Comparison of ENCODE assay signal across 21 cellular contexts in genomic region chr6:49479308-49480004, GRCh38. TPM values are rescaled to one million over a fixed set of nuclear protein-coding genes. Genes with fewer than 3 reads are reported as not detected.
A peak's percentile ranks its signal among the peaks of the same experiment; 100 is the strongest.
DNase-seq lines count a peak whose midpoint lies in the region; ATAC-seq, FAIRE-seq and TF ChIP-seq lines count a peak whose summit lies in the region.
"Had no signal": no experiment of that assay in that cellular context is flagged by ENCODE, and none has a peak within 500 bp of the region (broad histone marks: within the 10 kb centered on the region; RNA-seq: fewer than 3 reads in every experiment).

No MANE protein-coding gene starts in this region.

- H3K9me3 ChIP-seq in HEK293 (ENCODE audit: control insufficient read depth, insufficient read depth, low read depth, low read length) (no peaks in the 10 kb centered on the region), hepatocyte (ENCODE audit: low read depth) (no peaks in the 10 kb centered on the region), small intestine (ENCODE audit: control insufficient read depth, low read depth) (no peaks in the 10 kb centered on the region)
- H3K9me3 ChIP-seq: SK-N-SH had no signal

- no peak for TF ChIP-seq CTCF in HEK293 (tag by site-specific recombination; IDR thresholded peaks at IDR 0.05)
- TF ChIP-seq CTCF in hepatocyte (IDR thresholded peaks at IDR 0.05; ENCODE audit: poor library complexity) = no peak
- TF ChIP-seq CTCF in osteocyte (IDR thresholded peaks at IDR 0.05) = no peak

- DNase-seq in astrocyte of the hippocampus (ENCODE audit: low read depth, low spot score) (peak; percentile 19), hepatocyte (ENCODE audit: low spot score) (peak; percentile 32), small intestine (peak; percentile 85), osteocyte (ENCODE audit: extremely low spot score, unreplicated experiment) (no peak), HuH-7 (ENCODE audit: low spot score) (no peak)
- DNase-seq: C1 segment of cervical spinal cord, COR-L47, GOT3, KG1, NCI-H1417, NCI-H187, NCI-H2107, NCI-H524, NCI-H82, SHP77, SK-N-SH had no signal

- H4K20me1 ChIP-seq in hepatocyte (ENCODE audit: insufficient read depth, poor library complexity, severe bottlenecking) = no peaks in the 10 kb centered on the region

- no peaks in the 10 kb centered on the region for H3K79me2 ChIP-seq in hepatocyte

- no peak overlapping the region for H3K27ac Mint-ChIP-seq in osteocyte (ENCODE audit: unreplicated experiment)

- no peaks in the 10 kb centered on the region for H3K9me3 Mint-ChIP-seq in osteocyte (ENCODE audit: unreplicated experiment)

- no peaks in the 10 kb centered on the region for H3K9me2 ChIP-seq in hepatocyte (replicated peaks; ENCODE audit: insufficient read depth)
- H3K9me2 ChIP-seq: SK-N-SH had no signal

- FAIRE-seq in small intestine (lab: Jason Lieb, UNC) = peak; percentile 26
- FAIRE-seq: GM12892, GM18507 had no signal

- H3K27me3 ChIP-seq in hepatocyte = no peaks in the 10 kb centered on the region
- H3K27me3 ChIP-seq in small intestine (ENCODE audit: control insufficient read depth in 2 of 2, insufficient read depth in 2 of 2, low read length in 2 of 2) = no peaks in the 10 kb centered on the region

- no peak overlapping the region for H3K4me3 ChIP-seq in HEK293 (ENCODE audit: low read depth, low read length)
- no peak overlapping the region for H3K4me3 ChIP-seq in hepatocyte
- no peak overlapping the region for H3K4me3 ChIP-seq in small intestine (ENCODE audit: low read depth in 1 of 2, low read length in 2 of 2)

- no peak overlapping the region for H2AFZ ChIP-seq in hepatocyte

- no peak overlapping the region for H3K4me3 Mint-ChIP-seq in osteocyte (ENCODE audit: unreplicated experiment)

- no peaks in the 10 kb centered on the region for H3K4me1 ChIP-seq in HEK293 (ENCODE audit: control insufficient read depth, insufficient read depth, low read length)
- H3K4me1 ChIP-seq in hepatocyte (ENCODE audit: insufficient read depth) = no peaks in the 10 kb centered on the region
- H3K4me1 ChIP-seq in small intestine (ENCODE audit: control insufficient read depth in 2 of 2, insufficient read depth in 1 of 2, low read depth in 1 of 2, low read length in 1 of 2) = no peaks in the 10 kb centered on the region

- H3K27ac ChIP-seq in HEK293 (ENCODE audit: extremely low read depth, low read depth, low read length) = no peak overlapping the region
- peak overlapping the region; percentile 15 for H3K27ac ChIP-seq in hepatocyte
- H3K27ac ChIP-seq in small intestine (ENCODE audit: low read depth in 1 of 2, low read length in 1 of 2) = no peak overlapping the region

- no peak overlapping the region for H3K4me2 ChIP-seq in hepatocyte
- H3K4me2 ChIP-seq: SK-N-SH had no signal

- 80% methylated on average over 3 of the region's 3 CpGs for WGBS in hepatocyte (ENCODE audit: low lambda C conversion rate, missing lambda C conversion rate)
- 23 to 58% (median 53%) methylated on average over 3 of the region's 3 CpGs for WGBS in small intestine, 3 donors

- H3K27me3 Mint-ChIP-seq in osteocyte (ENCODE audit: unreplicated experiment) = no peaks in the 10 kb centered on the region

- no peak for ATAC-seq in HG03442 (IDR thresholded peaks at IDR 0.05; ENCODE audit: unreplicated experiment)

- H3K36me3 ChIP-seq in HEK293 (ENCODE audit: control insufficient read depth in 2 of 2, insufficient read depth in 1 of 2, low read length in 2 of 2) (peaks cover 6 to 25% of the 10 kb centered on the region in 2 experiments; a peak in 2 of 3 replicates), hepatocyte (replicated peaks; ENCODE audit: insufficient read depth, low read depth) (peaks cover 5% of the 10 kb centered on the region), small intestine (ENCODE audit: control insufficient read depth in 2 of 2, insufficient read depth in 2 of 2, low read length in 2 of 2) (no peaks in the 10 kb centered on the region)

- CTCF ChIA-PET in HEK293 (lab: Yijun Ruan, JAX) = interaction anchor here (0.7 kb wide), 1 partner anchor 31 kb away, joined by 3 read pairs; no protein-coding TSS in a partner anchor

- POLR2A ChIA-PET in HEK293 (lab: Yijun Ruan, JAX) = no interaction called here

- peaks cover 9% of the 10 kb centered on the region for H3K36me3 Mint-ChIP-seq in osteocyte (ENCODE audit: unreplicated experiment)

- no peaks in the 10 kb centered on the region for H3K4me1 Mint-ChIP-seq in osteocyte (ENCODE audit: unreplicated experiment)

TF ChIP-seq in HEK293, 187 proteins besides CTCF, POLR2A, EP300 and RAD21:
- TF ChIP-seq REST (tag by site-specific recombination; IDR thresholded peaks at IDR 0.05) (no peak), ZXDB (tag by site-specific recombination; IDR thresholded peaks at IDR 0.05) (peak; percentile 12; the same call in 1 of the 2 replicates), ZNF416 (tag by site-specific recombination; IDR thresholded peaks at IDR 0.05) (no peak)

RNA-seq across cellular contexts. Expression of gene CENPQ, which starts 16.3 kb away (rescaled TPM):
- 4.1 and 5.0 TPM in 2 replicates for total RNA-seq in hepatocyte
- polyA plus RNA-seq in hepatocyte = 4.4 and 4.5 TPM in 2 replicates
- polyA plus RNA-seq in small intestine = 1 to 10 TPM; 1.6 to 4.3 (median 1.8) TPM
- 3.9 and 4.6 TPM in 2 replicates for total RNA-seq in osteocyte

RNA-seq across cellular contexts. Expression of gene MMUT, which starts 16.4 kb away (rescaled TPM):
- 33.0 and 35.3 TPM in 2 replicates for total RNA-seq in hepatocyte
- 21.0 and 27.9 TPM in 2 replicates for polyA plus RNA-seq in hepatocyte
- 10 to 100 TPM; 18.0 to 21.7 (median 20.8) TPM for polyA plus RNA-seq in small intestine
- 23.5 and 23.7 TPM in 2 replicates for total RNA-seq in osteocyte

RNA-seq across cellular contexts. Expression of gene GLYATL3, which starts 20.3 kb away (rescaled TPM):
- total RNA-seq in hepatocyte (0.64 TPM in 1 of 2 replicates, not detected in the other), osteocyte (not detected in 2 replicates)
- polyA plus RNA-seq in hepatocyte (not detected in 2 replicates), small intestine (not detected)
- total RNA-seq: RPMI7951 had no signal
- polyA plus RNA-seq: SK-N-SH had no signal

Comparison
In these comparisons a context has a peak if more than half of its experiments do, and no peak if none do; other contexts are left out.
1. DNase-seq: peak in astrocyte of the hippocampus (single experiment), hepatocyte (single experiment) and small intestine (single experiment); none in osteocyte (single experiment) and HuH-7 (single experiment).